ENCODE assay signal across 13 cellular contexts in the genomic region with DNA sequence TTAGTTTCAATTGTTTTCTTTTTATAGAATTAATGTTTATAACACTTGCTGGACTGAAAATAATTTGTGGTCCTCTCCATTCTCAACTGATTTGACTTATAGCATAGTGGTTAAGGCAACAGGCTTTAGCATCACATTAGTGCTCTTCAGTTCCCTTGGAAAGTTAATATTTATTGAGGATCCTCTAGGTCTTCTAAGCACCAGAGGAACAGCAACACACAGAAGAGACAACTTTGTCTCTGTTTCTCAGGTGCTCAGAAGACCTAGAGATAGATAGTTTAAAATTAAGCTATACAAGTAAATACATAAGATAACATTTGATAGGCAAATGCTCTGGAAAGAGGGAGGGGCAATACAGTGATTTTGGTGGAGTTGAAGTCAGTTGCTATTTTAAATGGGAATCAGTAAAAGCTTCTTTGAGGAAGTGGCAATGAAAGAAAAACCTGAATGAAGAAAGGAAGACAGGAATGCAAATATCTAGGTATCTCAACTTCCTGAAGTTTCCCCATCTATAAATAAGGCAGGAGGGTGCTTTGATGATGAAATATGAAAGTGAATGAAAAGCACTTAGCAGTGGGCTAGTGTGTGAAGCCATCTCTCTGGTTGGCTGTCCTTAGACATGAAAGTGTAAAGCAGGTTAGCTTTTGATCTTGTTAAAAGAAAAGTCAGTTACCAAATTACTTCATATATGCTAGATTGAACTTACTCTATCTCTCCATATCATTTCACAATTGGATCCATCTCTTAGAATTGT. TPM values are rescaled to one million over a fixed set of nuclear protein-coding genes. Genes with fewer than 3 reads are reported as not detected.
A peak's percentile ranks its signal among the peaks of the same experiment; 100 is the strongest.
DNase-seq lines count a peak whose midpoint lies in the region; ATAC-seq and TF ChIP-seq lines count a peak whose summit lies in the region.
"Had no signal": no experiment of that assay in that cellular context is flagged by ENCODE, and none has a peak within 500 bp of the region (broad histone marks: within the 10 kb centered on the region; RNA-seq: fewer than 3 reads in every experiment).

No MANE protein-coding gene starts in this region.

- no peak overlapping the region for H2AFZ ChIP-seq in MM.1S (ENCODE audit: low read length)

- H3K4me3 ChIP-seq in MM.1S (ENCODE audit: low read length) (no peak overlapping the region), right lobe of liver (no peak overlapping the region)
- H3K4me3 ChIP-seq: spleen had no signal

- H3K4me3 Mint-ChIP-seq in WTC11, result no peak overlapping the region
- H3K4me3 Mint-ChIP-seq: activated T-cell treated with anti-CD3 and anti-CD28 coated beads, Interleukin-2, amount 50 U/mL, for 72 hours; nephron progenitor cell had no signal

- H3K9ac ChIP-seq in MM.1S (ENCODE audit: low read length), result no peak overlapping the region

- H3K27ac ChIP-seq in MM.1S (ENCODE audit: low read length), result no peak overlapping the region
- H3K27ac ChIP-seq in right lobe of liver, result no peak overlapping the region
- H3K27ac ChIP-seq: spleen had no signal

- intact Hi-C loops in right lobe of liver (cut with DNase I), result no loop called here

- no peak overlapping the region for H3K27ac Mint-ChIP-seq in WTC11
- H3K27ac Mint-ChIP-seq: activated T-cell treated with anti-CD3 and anti-CD28 coated beads, Interleukin-2, amount 50 U/mL, for 72 hours; nephron progenitor cell had no signal

- no peaks in the 10 kb centered on the region for H3K9me3 Mint-ChIP-seq in WTC11
- H3K9me3 Mint-ChIP-seq: activated T-cell treated with anti-CD3 and anti-CD28 coated beads, Interleukin-2, amount 50 U/mL, for 72 hours; nephron progenitor cell had no signal

- H3K4me1 ChIP-seq in MM.1S (ENCODE audit: low read length) (peaks cover 13% of the 10 kb centered on the region), right lobe of liver (peaks cover 0 to 4% (median 0%) of the 10 kb centered on the region in 4 donors)

- no peaks in the 10 kb centered on the region for H3K36me3 Mint-ChIP-seq in WTC11

- TF ChIP-seq POLR2A in right lobe of liver (IDR thresholded peaks at IDR 0.05), result no peak

- TF ChIP-seq CTCF in MM.1S (IDR thresholded peaks at IDR 0.05; ENCODE audit: low read length) (no peak), WTC11 (IDR thresholded peaks at IDR 0.05) (no peak), right lobe of liver (IDR thresholded peaks at IDR 0.05) (no peak)

- H3K9me3 ChIP-seq in MM.1S (replicated peaks; ENCODE audit: insufficient read depth, low read length), result no peaks in the 10 kb centered on the region
- no peaks in the 10 kb centered on the region for H3K9me3 ChIP-seq in right lobe of liver
- H3K9me3 ChIP-seq: spleen had no signal

- H3K36me3 ChIP-seq in MM.1S (replicated peaks; ENCODE audit: insufficient read depth, low read length) (no peaks in the 10 kb centered on the region), right lobe of liver (no peaks in the 10 kb centered on the region)
- H3K36me3 ChIP-seq: spleen had no signal

- DNase-seq in MM.1S (no peak), WTC11 (ENCODE audit: low spot score) (no peak), middle frontal gyrus (ENCODE audit: extremely low spot score, low spot score) (no peak), SHP77 (lab: John Stamatoyannopoulos, UW) (no peak), right lobe of liver (no peak)
- DNase-seq: activated T-cell treated with anti-CD3 and anti-CD28 coated beads, Interleukin-2, amount 50 U/mL, for 72 hours; nephron progenitor cell; spleen had no signal

- H3K27me3 ChIP-seq in MM.1S (replicated peaks; ENCODE audit: insufficient read depth, low read length) (no peaks in the 10 kb centered on the region), right lobe of liver (no peaks in the 10 kb centered on the region)

- POLR2A ChIA-PET in WTC11 (lab: Charles Lee), result no interaction called here

- no peaks in the 10 kb centered on the region for H4K20me1 ChIP-seq in MM.1S (ENCODE audit: insufficient read depth, low read length)

- H3K79me2 ChIP-seq in MM.1S (ENCODE audit: low read length), result no peaks in the 10 kb centered on the region

- CTCF ChIA-PET in WTC11 (lab: Charles Lee), result no interaction called here

- no peaks in the 10 kb centered on the region for H3F3A ChIP-seq in MM.1S (ENCODE audit: insufficient read depth, low read length)

- peaks cover 74% of the 10 kb centered on the region for H3K27me3 Mint-ChIP-seq in WTC11 (ENCODE audit: low read depth)

- no peaks in the 10 kb centered on the region for H3K9me2 ChIP-seq in MM.1S (replicated peaks; ENCODE audit: insufficient read depth, low read length)

- H3K4me2 ChIP-seq in MM.1S (ENCODE audit: low read depth, low read length), result peak overlapping the region; percentile 1; the same call in 1 of the 2 replicates

- H3K4me1 Mint-ChIP-seq in WTC11, result peaks cover 11% of the 10 kb centered on the region
- H3K4me1 Mint-ChIP-seq: nephron progenitor cell had no signal

- ATAC-seq in GM18519 (IDR thresholded peaks at IDR 0.05; ENCODE audit: low FRiP score, unreplicated experiment), result peak; percentile 61
- peak; percentile 84 for ATAC-seq in GM21367 (IDR thresholded peaks at IDR 0.05; ENCODE audit: unreplicated experiment)
- peak; percentile 82 for ATAC-seq in HG02981 (IDR thresholded peaks at IDR 0.05; ENCODE audit: unreplicated experiment)
- no peak for ATAC-seq in WTC11
- ATAC-seq in right lobe of liver, result no peak
- ATAC-seq: activated T-cell treated with anti-CD3 and anti-CD28 coated beads, Interleukin-2, amount 50 U/mL, for 72 hours; Panc1 had no signal

TF ChIP-seq in WTC11, 78 proteins besides CTCF, POLR2A, EP300 and RAD21 (continues in another document):
- TF ChIP-seq ZNF232 (CRISPR knock-in tag; IDR thresholded peaks at IDR 0.05) (no peak), CREB1 (CRISPR knock-in tag; IDR thresholded peaks at IDR 0.05) (no peak), ZNF396 (CRISPR knock-in tag; IDR thresholded peaks at IDR 0.05; ENCODE audit: borderline replicate concordance) (no peak), ELF4 (CRISPR knock-in tag; IDR thresholded peaks at IDR 0.05; ENCODE audit: low read depth) (no peak), RORB (CRISPR knock-in tag; IDR thresholded peaks at IDR 0.05) (no peak), GTF2I (CRISPR knock-in tag; conservative IDR thresholded peaks at IDR 0.05) (no peak), ATF3 (CRISPR knock-in tag; conservative IDR thresholded peaks at IDR 0.05) (no peak), SP1 (CRISPR knock-in tag; conservative IDR thresholded peaks at IDR 0.05) (no peak)
- TF ChIP-seq, protein P1, sequence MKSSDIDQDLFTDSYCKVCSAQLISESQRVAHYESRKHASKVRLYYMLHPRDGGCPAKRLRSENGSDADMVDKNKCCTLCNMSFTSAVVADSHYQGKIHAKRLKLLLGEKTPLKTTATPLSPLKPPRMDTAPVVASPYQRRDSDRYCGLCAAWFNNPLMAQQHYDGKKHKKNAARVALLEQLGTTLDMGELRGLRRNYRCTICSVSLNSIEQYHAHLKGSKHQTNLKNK (CRISPR knock-in tag; IDR thresholded peaks at IDR 0.05), result no peak
- TF ChIP-seq, protein P2, sequence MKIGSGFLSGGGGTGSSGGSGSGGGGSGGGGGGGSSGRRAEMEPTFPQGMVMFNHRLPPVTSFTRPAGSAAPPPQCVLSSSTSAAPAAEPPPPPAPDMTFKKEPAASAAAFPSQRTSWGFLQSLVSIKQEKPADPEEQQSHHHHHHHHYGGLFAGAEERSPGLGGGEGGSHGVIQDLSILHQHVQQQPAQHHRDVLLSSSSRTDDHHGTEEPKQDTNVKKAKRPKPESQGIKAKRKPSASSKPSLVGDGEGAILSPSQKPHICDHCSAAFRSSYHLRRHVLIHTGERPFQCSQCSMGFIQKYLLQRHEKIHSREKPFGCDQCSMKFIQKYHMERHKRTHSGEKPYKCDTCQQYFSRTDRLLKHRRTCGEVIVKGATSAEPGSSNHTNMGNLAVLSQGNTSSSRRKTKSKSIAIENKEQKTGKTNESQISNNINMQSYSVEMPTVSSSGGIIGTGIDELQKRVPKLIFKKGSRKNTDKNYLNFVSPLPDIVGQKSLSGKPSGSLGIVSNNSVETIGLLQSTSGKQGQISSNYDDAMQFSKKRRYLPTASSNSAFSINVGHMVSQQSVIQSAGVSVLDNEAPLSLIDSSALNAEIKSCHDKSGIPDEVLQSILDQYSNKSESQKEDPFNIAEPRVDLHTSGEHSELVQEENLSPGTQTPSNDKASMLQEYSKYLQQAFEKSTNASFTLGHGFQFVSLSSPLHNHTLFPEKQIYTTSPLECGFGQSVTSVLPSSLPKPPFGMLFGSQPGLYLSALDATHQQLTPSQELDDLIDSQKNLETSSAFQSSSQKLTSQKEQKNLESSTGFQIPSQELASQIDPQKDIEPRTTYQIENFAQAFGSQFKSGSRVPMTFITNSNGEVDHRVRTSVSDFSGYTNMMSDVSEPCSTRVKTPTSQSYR (CRISPR knock-in tag; IDR thresholded peaks at IDR 0.05), result no peak
- TF ChIP-seq, protein P3, sequence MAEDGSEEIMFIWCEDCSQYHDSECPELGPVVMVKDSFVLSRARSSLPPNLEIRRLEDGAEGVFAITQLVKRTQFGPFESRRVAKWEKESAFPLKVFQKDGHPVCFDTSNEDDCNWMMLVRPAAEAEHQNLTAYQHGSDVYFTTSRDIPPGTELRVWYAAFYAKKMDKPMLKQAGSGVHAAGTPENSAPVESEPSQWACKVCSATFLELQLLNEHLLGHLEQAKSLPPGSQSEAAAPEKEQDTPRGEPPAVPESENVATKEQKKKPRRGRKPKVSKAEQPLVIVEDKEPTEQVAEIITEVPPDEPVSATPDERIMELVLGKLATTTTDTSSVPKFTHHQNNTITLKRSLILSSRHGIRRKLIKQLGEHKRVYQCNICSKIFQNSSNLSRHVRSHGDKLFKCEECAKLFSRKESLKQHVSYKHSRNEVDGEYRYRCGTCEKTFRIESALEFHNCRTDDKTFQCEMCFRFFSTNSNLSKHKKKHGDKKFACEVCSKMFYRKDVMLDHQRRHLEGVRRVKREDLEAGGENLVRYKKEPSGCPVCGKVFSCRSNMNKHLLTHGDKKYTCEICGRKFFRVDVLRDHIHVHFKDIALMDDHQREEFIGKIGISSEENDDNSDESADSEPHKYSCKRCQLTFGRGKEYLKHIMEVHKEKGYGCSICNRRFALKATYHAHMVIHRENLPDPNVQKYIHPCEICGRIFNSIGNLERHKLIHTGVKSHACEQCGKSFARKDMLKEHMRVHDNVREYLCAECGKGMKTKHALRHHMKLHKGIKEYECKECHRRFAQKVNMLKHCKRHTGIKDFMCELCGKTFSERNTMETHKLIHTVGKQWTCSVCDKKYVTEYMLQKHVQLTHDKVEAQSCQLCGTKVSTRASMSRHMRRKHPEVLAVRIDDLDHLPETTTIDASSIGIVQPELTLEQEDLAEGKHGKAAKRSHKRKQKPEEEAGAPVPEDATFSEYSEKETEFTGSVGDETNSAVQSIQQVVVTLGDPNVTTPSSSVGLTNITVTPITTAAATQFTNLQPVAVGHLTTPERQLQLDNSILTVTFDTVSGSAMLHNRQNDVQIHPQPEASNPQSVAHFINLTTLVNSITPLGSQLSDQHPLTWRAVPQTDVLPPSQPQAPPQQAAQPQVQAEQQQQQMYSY (CRISPR knock-in tag; IDR thresholded peaks at IDR 0.05), result no peak

RNA-seq across cellular contexts. Expression of gene NEUROD1, which starts 7.9 kb away (rescaled TPM):
- total RNA-seq in WTC11 (2021), result 0.07 to 0.11 TPM (median 0.07 TPM) in 3 replicates
- not detected for total RNA-seq in right lobe of liver
- total RNA-seq: activated T-cell treated with anti-CD3 and anti-CD28 coated beads, Interleukin-2, amount 50 U/mL, for 72 hours; bronchial epithelial cell; spleen had no signal

RNA-seq across cellular contexts. Expression of gene CERKL, which starts 15.5 kb away (rescaled TPM):
- total RNA-seq in WTC11 (2021), result 0.14 to 0.24 TPM in 2 of 3 replicates, not detected in the other
- total RNA-seq in right lobe of liver, result under 1 TPM in 1 of 6 experiments, not detected in 5; 0.37 TPM
- total RNA-seq: bronchial epithelial cell had no signal

Comparison
In these comparisons a context has a peak if more than half of its experiments do, and no peak if none do; other contexts are left out.
1. ATAC-seq: peak in GM18519 (single experiment), GM21367 (single experiment) and HG02981 (single experiment); none in WTC11 (single experiment) and right lobe of liver (0 of 4).